In the genomic region with DNA sequence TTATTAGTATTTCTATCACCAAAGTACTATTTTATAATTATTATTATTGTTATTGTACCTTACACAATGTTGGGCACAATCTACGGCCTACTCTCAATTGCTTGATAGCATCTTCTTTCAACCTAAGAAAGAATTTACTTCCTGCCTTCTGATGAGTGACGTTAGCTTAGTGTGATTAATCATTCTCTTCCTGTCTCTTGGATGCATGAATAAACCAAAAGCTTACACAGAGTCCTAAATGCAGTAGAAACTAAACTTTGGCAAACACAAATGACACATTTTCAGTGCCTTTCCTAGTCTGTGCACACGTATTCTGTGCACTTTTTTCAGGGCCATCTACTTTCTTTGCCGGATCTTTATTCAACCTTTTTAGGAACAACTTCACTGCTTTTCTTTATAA, we compare ENCODE assay signal across 10 cellular contexts. TPM values are rescaled to one million over a fixed set of nuclear protein-coding genes. Genes with fewer than 3 reads are reported as not detected.
A peak's percentile ranks its signal among the peaks of the same experiment; 100 is the strongest.
DNase-seq lines count a peak whose midpoint lies in the region; ATAC-seq, FAIRE-seq and TF ChIP-seq lines count a peak whose summit lies in the region.
"Had no signal": no experiment of that assay in that cellular context is flagged by ENCODE, and none has a peak within 500 bp of the region (broad histone marks: within the 10 kb centered on the region; RNA-seq: fewer than 3 reads in every experiment).

No MANE protein-coding gene starts in this region.

- no peak for TF ChIP-seq POLR2A in K562 (conservative IDR thresholded peaks at IDR 0.05)

- FAIRE-seq in K562 (lab: Jason Lieb, UNC): no peak

- CTCF ChIA-PET in K562 (lab: Yijun Ruan, JAX; ENCODE audit: low intra/inter-chr PET ratio): no interaction called here

- peaks cover 29% of the 10 kb centered on the region for H3K79me2 ChIP-seq in K562 (ENCODE audit: control insufficient read depth, insufficient read depth, low read length)

- TF ChIP-seq RAD21 in K562 (CRISPR knock-in tag; conservative IDR thresholded peaks at IDR 0.05 in 1 of 2, IDR thresholded peaks at IDR 0.05 in 1 of 2): no peak

- DNase-seq in Right ventricle myocardium superior: no peak
- no peak for DNase-seq in Right ventricle myocardium inferior (ENCODE audit: missing footprints)
- no peak for DNase-seq in K562 (ENCODE audit: extremely low read depth in 1 of 4, low spot score in 3 of 4)
- no peak for DNase-seq in left colon
- DNase-seq in stimulated activated naive CD4-positive, alpha-beta T cell treated with Interleukin-2 at 50 U/mL for 16 hours (lab: John Stamatoyannopoulos, UW): no peak
- DNase-seq in GF-D8 (lab: John Stamatoyannopoulos, UW): no peak
- no peak for DNase-seq in NCI-H446 treated with DMSO at 0.1 percent for 48 hours (lab: John Stamatoyannopoulos, UW)
- DNase-seq: DMS 273 treated with DMSO at 0.1 percent for 48 hours, SHP77 treated with DMSO at 0.1 percent for 48 hours had no signal

- no peak overlapping the region for H3K4me2 ChIP-seq in K562 (ENCODE audit: insufficient read depth, low read length)

- no peak overlapping the region for H3K27ac ChIP-seq in K562 (ENCODE audit: extremely low read depth, low read depth, low read length)

- no peak overlapping the region for H3K4me3 ChIP-seq in K562

- H3K9me1 ChIP-seq in K562 (ENCODE audit: control insufficient read depth, insufficient read depth, low read length): no peaks in the 10 kb centered on the region

- peaks cover 6 to 18% of the 10 kb centered on the region in 2 experiments; a peak in 4 of 5 replicates for H3K4me1 ChIP-seq in K562 (replicated peaks in 1 of 2; ENCODE audit: control insufficient read depth in 2 of 2, insufficient read depth in 2 of 2, low read length in 2 of 2)

- intact Hi-C loops in Right ventricle myocardium superior (cut with DNase I) (no loop called here), Right ventricle myocardium inferior (cut with DNase I) (loop anchor here (2.0 kb wide), 2 partner anchors 13 to 25 kb away; no protein-coding TSS in a partner anchor), K562 (cut with micrococcal nuclease) (loop anchor here (2.0 kb wide), 1 partner anchor 25 kb away; no protein-coding TSS in a partner anchor), left colon (cut with DNase I, micrococcal nuclease) (no loop called here)

- H3K9ac ChIP-seq in K562 (ENCODE audit: insufficient read depth in 1 of 2, low read depth in 2 of 2, low read length in 2 of 2): no peak overlapping the region; a peak in 1 of 4 replicates

- no peak overlapping the region for H2AFZ ChIP-seq in K562 (ENCODE audit: low read depth, low read length)

- POLR2A ChIA-PET in K562 (lab: Yijun Ruan, JAX): no interaction called here

- TF ChIP-seq CTCF in K562 (IDR thresholded peaks at IDR 0.05 in 2 of 3, conservative IDR thresholded peaks at IDR 0.05 in 1 of 3; ENCODE audit: insufficient read depth in 2 of 3, low read depth in 1 of 3, low read length in 3 of 3): no peak

- WGBS in K562 (ENCODE audit: insufficient coverage, low coverage, missing lambda C conversion rate): 39% methylated on average over 4 of the region's 4 CpGs

- ATAC-seq in Right ventricle myocardium superior (ENCODE audit: poor library complexity) (peak; percentile 31), Right ventricle myocardium inferior (no peak), K562 (no peak; the same call in 2 of the 3 replicates), left colon (peak; percentile 42), GM21529 (IDR thresholded peaks at IDR 0.05; ENCODE audit: unreplicated experiment) (no peak)

- no peaks in the 10 kb centered on the region; the same call in 1 of the 2 replicates for H3K9me3 ChIP-seq in K562 (replicated peaks; ENCODE audit: control insufficient read depth, insufficient read depth, low read depth, low read length)

- in situ Hi-C loops in K562 (cut with MboI): no loop called here

- no peaks in the 10 kb centered on the region for H4K20me1 ChIP-seq in K562 (replicated peaks; ENCODE audit: control insufficient read depth, insufficient read depth, low read length)

- BruUV-seq in K562 (replicated peaks; lab: Mats Ljungman, UMichigan): no TSS peak

- TF ChIP-seq EP300 in K562 (IDR thresholded peaks at IDR 0.05; ENCODE audit: low read length): no peak

- peaks cover 7% of the 10 kb centered on the region for H3K36me3 ChIP-seq in K562 (ENCODE audit: control insufficient read depth, insufficient read depth, low read length)

- H3K27me3 ChIP-seq in K562 (ENCODE audit: control insufficient read depth in 2 of 2, insufficient read depth in 2 of 2, low read length in 2 of 2): no peaks in the 10 kb centered on the region

TF ChIP-seq in K562, 482 proteins besides CTCF, POLR2A, EP300 and RAD21 (continues in another document):
- TF ChIP-seq, protein P1, sequence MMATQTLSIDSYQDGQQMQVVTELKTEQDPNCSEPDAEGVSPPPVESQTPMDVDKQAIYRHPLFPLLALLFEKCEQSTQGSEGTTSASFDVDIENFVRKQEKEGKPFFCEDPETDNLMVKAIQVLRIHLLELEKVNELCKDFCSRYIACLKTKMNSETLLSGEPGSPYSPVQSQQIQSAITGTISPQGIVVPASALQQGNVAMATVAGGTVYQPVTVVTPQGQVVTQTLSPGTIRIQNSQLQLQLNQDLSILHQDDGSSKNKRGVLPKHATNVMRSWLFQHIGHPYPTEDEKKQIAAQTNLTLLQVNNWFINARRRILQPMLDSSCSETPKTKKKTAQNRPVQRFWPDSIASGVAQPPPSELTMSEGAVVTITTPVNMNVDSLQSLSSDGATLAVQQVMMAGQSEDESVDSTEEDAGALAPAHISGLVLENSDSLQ (IDR thresholded peaks at IDR 0.05): peak; percentile 87
- TF ChIP-seq, protein P2, sequence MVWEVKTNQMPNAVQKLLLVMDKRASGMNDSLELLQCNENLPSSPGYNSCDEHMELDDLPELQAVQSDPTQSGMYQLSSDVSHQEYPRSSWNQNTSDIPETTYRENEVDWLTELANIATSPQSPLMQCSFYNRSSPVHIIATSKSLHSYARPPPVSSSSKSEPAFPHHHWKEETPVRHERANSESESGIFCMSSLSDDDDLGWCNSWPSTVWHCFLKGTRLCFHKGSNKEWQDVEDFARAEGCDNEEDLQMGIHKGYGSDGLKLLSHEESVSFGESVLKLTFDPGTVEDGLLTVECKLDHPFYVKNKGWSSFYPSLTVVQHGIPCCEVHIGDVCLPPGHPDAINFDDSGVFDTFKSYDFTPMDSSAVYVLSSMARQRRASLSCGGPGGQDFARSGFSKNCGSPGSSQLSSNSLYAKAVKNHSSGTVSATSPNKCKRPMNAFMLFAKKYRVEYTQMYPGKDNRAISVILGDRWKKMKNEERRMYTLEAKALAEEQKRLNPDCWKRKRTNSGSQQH (CRISPR knock-in tag; IDR thresholded peaks at IDR 0.05): no peak

RNA-seq across cellular contexts. Expression of a gene that starts 19.2 kb away (rescaled TPM):
- total RNA-seq in Right ventricle myocardium superior (163 TPM), Right ventricle myocardium inferior (163 TPM), K562 (2014; rRNA removed) (4.8 and 4.9 TPM in 2 replicates), K562 (2014; rRNA removed; fragmentation: Illumina TruSeq; extraction: Trizol) (10.4 and 11.0 TPM in 2 replicates), K562 (2015; rRNA removed; fragmentation: Illumina TruSeq; extraction: Trizol) (7.1 and 7.3 TPM in 2 replicates), K562 (2021) (8.5 and 8.6 TPM in 2 replicates), left colon (10 to 100 TPM; 55.7 to 73.7 TPM)
- total RNA-seq in K562 (2011; cell fraction: chromatin; rRNA removed; ENCODE audit: low replicate concordance): 19.4 and 45.0 TPM in 2 replicates
- total RNA-seq in K562 (2011; cell fraction: nucleolus; rRNA removed): 7.0 and 10.0 TPM in 2 replicates
- 16.4 and 22.6 TPM in 2 replicates for total RNA-seq in K562 (2011; cell fraction: nucleoplasm; rRNA removed)
- polyA plus RNA-seq in K562 (2011; rRNA removed) (8.1 and 9.0 TPM in 2 replicates), K562 (2014; fragmentation: Illumina TruSeq; extraction: Trizol) (7.9 and 9.3 TPM in 2 replicates), K562 (2014; fragmentation: Nextera tagmentation; extraction: Ambion mirVana) (1 to 10 TPM; 3.4 to 5.6 TPM), K562 (2014; rRNA removed) (6.5 and 6.7 TPM in 2 replicates)
- polyA plus RNA-seq in K562 (2011; cell fraction: cytosol; rRNA removed): 2.4 and 4.6 TPM in 2 replicates
- polyA plus RNA-seq in K562 (2011; cell fraction: nucleus; rRNA removed): 11.1 and 18.4 TPM in 2 replicates
- polyA plus RNA-seq in K562 (2012): 4.5 and 18.2 TPM in 2 replicates
- polyA minus RNA-seq in K562 (2011; rRNA and poly(A)+ RNA removed): 22.7 and 29.0 TPM in 2 replicates
- polyA minus RNA-seq in K562 (2011; cell fraction: cytosol; rRNA and poly(A)+ RNA removed): 2.9 and 6.2 TPM in 2 replicates
- polyA minus RNA-seq in K562 (2011; cell fraction: nucleus; rRNA and poly(A)+ RNA removed): 13.2 and 36.2 TPM in 2 replicates

RNA-seq across cellular contexts. Expression of a gene that starts 19.5 kb away (rescaled TPM):
- total RNA-seq in Right ventricle myocardium superior: 84.3 TPM
- 79.1 TPM for total RNA-seq in Right ventricle myocardium inferior
- total RNA-seq in K562 (2011; cell fraction: chromatin; rRNA removed; ENCODE audit: low replicate concordance): 9.3 and 17.8 TPM in 2 replicates
- 3.2 and 4.6 TPM in 2 replicates for total RNA-seq in K562 (2011; cell fraction: nucleolus; rRNA removed)
- 8.6 and 15.1 TPM in 2 replicates for total RNA-seq in K562 (2011; cell fraction: nucleoplasm; rRNA removed)
- total RNA-seq in K562 (2014; rRNA removed): 10.1 and 12.2 TPM in 2 replicates
- total RNA-seq in K562 (2014; rRNA removed; fragmentation: Illumina TruSeq; extraction: Trizol): 26.4 and 27.6 TPM in 2 replicates
- total RNA-seq in K562 (2015; rRNA removed; fragmentation: Illumina TruSeq; extraction: Trizol): 28.6 and 30.6 TPM in 2 replicates
- total RNA-seq in K562 (2021): 15.7 and 16.5 TPM in 2 replicates
- polyA plus RNA-seq in K562 (2011; rRNA removed): 21.3 and 22.0 TPM in 2 replicates
- 5.8 and 13.3 TPM in 2 replicates for polyA plus RNA-seq in K562 (2011; cell fraction: cytosol; rRNA removed)
- 9.0 and 16.4 TPM in 2 replicates for polyA plus RNA-seq in K562 (2011; cell fraction: nucleus; rRNA removed)
- polyA plus RNA-seq in K562 (2012): 18.4 and 29.0 TPM in 2 replicates
- 22.4 and 27.5 TPM in 2 replicates for polyA plus RNA-seq in K562 (2014; fragmentation: Illumina TruSeq; extraction: Trizol)
- 1 to 10 TPM; 6.9 to 9.1 TPM for polyA plus RNA-seq in K562 (2014; fragmentation: Nextera tagmentation; extraction: Ambion mirVana)
- 11.3 and 21.0 TPM in 2 replicates for polyA plus RNA-seq in K562 (2014; rRNA removed)
- polyA minus RNA-seq in K562 (2011; rRNA and poly(A)+ RNA removed): 15.7 and 16.3 TPM in 2 replicates
- 6.3 and 11.7 TPM in 2 replicates for polyA minus RNA-seq in K562 (2011; cell fraction: cytosol; rRNA and poly(A)+ RNA removed)
- polyA minus RNA-seq in K562 (2011; cell fraction: nucleus; rRNA and poly(A)+ RNA removed): 3.6 and 8.8 TPM in 2 replicates
- 10 to 100 TPM; 47.5 to 75.9 TPM for total RNA-seq in left colon

Comparison
In these comparisons a context has a peak if more than half of its experiments do, and no peak if none do; other contexts are left out.
1. ATAC-seq: peak in Right ventricle myocardium superior (single experiment) and left colon (single experiment); none in Right ventricle myocardium inferior (single experiment), K562 (single experiment) and GM21529 (single experiment).
2. intact Hi-C loops: an anchor here in Right ventricle myocardium inferior (2.0 kb wide) and K562 (2.0 kb wide); none called in Right ventricle myocardium superior and left colon.